Comparison of ENCODE assay signal across 8 cellular contexts in genomic region chr2:219245899-219246230, GRCh38. TPM values are rescaled to one million over a fixed set of nuclear protein-coding genes. Genes with fewer than 3 reads are reported as not detected.
A peak's percentile ranks its signal among the peaks of the same experiment; 100 is the strongest.
DNase-seq lines count a peak whose midpoint lies in the region; ATAC-seq and TF ChIP-seq lines count a peak whose summit lies in the region.

No MANE protein-coding gene starts in this region.

- no peaks in the 10 kb centered on the region for H3K9me3 Mint-ChIP-seq in type B pancreatic cell

- in situ Hi-C loops in astrocyte of the spinal cord (cut with HindIII; ENCODE audit: low sequenced_read_pairs), result no loop called here

- H3K27me3 ChIP-seq in cardiac muscle cell, result no peaks in the 10 kb centered on the region
- no peaks in the 10 kb centered on the region for H3K27me3 ChIP-seq in lower lobe of right lung (ENCODE audit: low read depth)

- TF ChIP-seq CTCF in cardiac muscle cell (IDR thresholded peaks at IDR 0.05; ENCODE audit: low read depth, low read length) (no peak), astrocyte of the spinal cord (IDR thresholded peaks at IDR 0.05; ENCODE audit: low read depth, low read length) (no peak), lower lobe of right lung (IDR thresholded peaks at IDR 0.05) (no peak), type B pancreatic cell (conservative IDR thresholded peaks at IDR 0.05) (no peak)

- H3K4me3 Mint-ChIP-seq in type B pancreatic cell, result peak overlapping the region; percentile 95

- H3K4me3 ChIP-seq in cardiac muscle cell (peak overlapping the region; percentile 75), astrocyte of the spinal cord (ENCODE audit: low read depth, low read length) (peak overlapping the region; percentile 95), lower lobe of right lung (peak overlapping the region; percentile 97)

- H3K9me3 ChIP-seq in cardiac muscle cell (ENCODE audit: low read depth) (no peaks in the 10 kb centered on the region), lower lobe of right lung (no peaks in the 10 kb centered on the region)

- H3K36me3 Mint-ChIP-seq in type B pancreatic cell, result no peaks in the 10 kb centered on the region

- H3K4me1 ChIP-seq in cardiac muscle cell (ENCODE audit: low read depth) (peaks cover 9% of the 10 kb centered on the region), lower lobe of right lung (peaks cover 63% of the 10 kb centered on the region)

- ATAC-seq in left ventricle myocardium superior (no peak), lower lobe of right lung (no peak), HG03571 (IDR thresholded peaks at IDR 0.05; ENCODE audit: unreplicated experiment) (no peak)

- no peak for DNase-seq in cardiac muscle cell (ENCODE audit: low read depth in 1 of 2, low spot score in 1 of 2)
- no peak for DNase-seq in left ventricle myocardium superior
- no peak for DNase-seq in astrocyte of the spinal cord (ENCODE audit: low read depth, low spot score)
- no peak for DNase-seq in lower lobe of right lung
- DNase-seq in type B pancreatic cell (ENCODE audit: extremely low spot score, unreplicated experiment), result no peak
- DNase-seq in NCI-H2171 treated with DMSO at 0.1 percent for 48 hours (lab: John Stamatoyannopoulos, UW), result no peak
- DNase-seq in NCI-H774 (lab: John Stamatoyannopoulos, UW), result no peak

- H3K27ac ChIP-seq in cardiac muscle cell (peak overlapping the region; percentile 82), lower lobe of right lung (peak overlapping the region; percentile 98)

- peaks cover 2% of the 10 kb centered on the region for H3K27me3 Mint-ChIP-seq in type B pancreatic cell

- no peaks in the 10 kb centered on the region for H3K36me3 ChIP-seq in cardiac muscle cell
- peaks cover 24% of the 10 kb centered on the region for H3K36me3 ChIP-seq in lower lobe of right lung

- peak overlapping the region; percentile 93 for H3K27ac Mint-ChIP-seq in type B pancreatic cell

- intact Hi-C loops in left ventricle myocardium superior (cut with micrococcal nuclease) (no loop called here), lower lobe of right lung (cut with DNase I) (no loop called here)

- H3K4me1 Mint-ChIP-seq in type B pancreatic cell (ENCODE audit: unreplicated experiment), result peaks cover 14% of the 10 kb centered on the region

RNA-seq across cellular contexts. Expression of gene STK16, which starts 0.6 kb away (rescaled TPM):
- 28.5 and 31.6 TPM in 2 replicates for total RNA-seq in cardiac muscle cell
- polyA plus RNA-seq in cardiac muscle cell, result 12.1 and 15.8 TPM in 2 replicates
- 16.4 TPM for total RNA-seq in left ventricle myocardium superior
- 26.7 TPM for total RNA-seq in lower lobe of right lung
- total RNA-seq in type B pancreatic cell (ENCODE audit: low replicate concordance), result 34.2 and 37.5 TPM in 2 replicates

RNA-seq across cellular contexts. Expression of gene GLB1L, which starts 0.6 kb away (rescaled TPM):
- total RNA-seq in cardiac muscle cell (10.4 TPM in 2 replicates), left ventricle myocardium superior (2.5 TPM), lower lobe of right lung (12.6 TPM), type B pancreatic cell (ENCODE audit: low replicate concordance) (4.4 and 16.1 TPM in 2 replicates)
- polyA plus RNA-seq in cardiac muscle cell, result 3.3 and 12.0 TPM in 2 replicates

RNA-seq across cellular contexts. Expression of gene TUBA4B, which starts 7.2 kb away (rescaled TPM):
- total RNA-seq in cardiac muscle cell (not detected in 2 replicates), left ventricle myocardium superior (not detected), lower lobe of right lung (3.5 TPM), type B pancreatic cell (ENCODE audit: low replicate concordance) (not detected in 2 replicates)
- not detected in 2 replicates for polyA plus RNA-seq in cardiac muscle cell

RNA-seq across cellular contexts. Expression of gene TUBA4A, which starts 7.9 kb away (rescaled TPM):
- 1.6 and 2.6 TPM in 2 replicates for total RNA-seq in cardiac muscle cell
- polyA plus RNA-seq in cardiac muscle cell, result 2.3 and 6.5 TPM in 2 replicates
- total RNA-seq in left ventricle myocardium superior, result 116 TPM
- 35.0 TPM for total RNA-seq in lower lobe of right lung
- 25.4 and 81.1 TPM in 2 replicates for total RNA-seq in type B pancreatic cell (ENCODE audit: low replicate concordance)

RNA-seq across cellular contexts. Expression of gene ANKZF1, which starts 16.3 kb away (rescaled TPM):
- 100 and 139 TPM in 2 replicates for total RNA-seq in cardiac muscle cell
- 135 and 175 TPM in 2 replicates for polyA plus RNA-seq in cardiac muscle cell
- total RNA-seq in left ventricle myocardium superior, result 30.4 TPM
- 46.1 TPM for total RNA-seq in lower lobe of right lung
- total RNA-seq in type B pancreatic cell (ENCODE audit: low replicate concordance), result 58.7 and 58.8 TPM in 2 replicates
